In the genomic region with DNA sequence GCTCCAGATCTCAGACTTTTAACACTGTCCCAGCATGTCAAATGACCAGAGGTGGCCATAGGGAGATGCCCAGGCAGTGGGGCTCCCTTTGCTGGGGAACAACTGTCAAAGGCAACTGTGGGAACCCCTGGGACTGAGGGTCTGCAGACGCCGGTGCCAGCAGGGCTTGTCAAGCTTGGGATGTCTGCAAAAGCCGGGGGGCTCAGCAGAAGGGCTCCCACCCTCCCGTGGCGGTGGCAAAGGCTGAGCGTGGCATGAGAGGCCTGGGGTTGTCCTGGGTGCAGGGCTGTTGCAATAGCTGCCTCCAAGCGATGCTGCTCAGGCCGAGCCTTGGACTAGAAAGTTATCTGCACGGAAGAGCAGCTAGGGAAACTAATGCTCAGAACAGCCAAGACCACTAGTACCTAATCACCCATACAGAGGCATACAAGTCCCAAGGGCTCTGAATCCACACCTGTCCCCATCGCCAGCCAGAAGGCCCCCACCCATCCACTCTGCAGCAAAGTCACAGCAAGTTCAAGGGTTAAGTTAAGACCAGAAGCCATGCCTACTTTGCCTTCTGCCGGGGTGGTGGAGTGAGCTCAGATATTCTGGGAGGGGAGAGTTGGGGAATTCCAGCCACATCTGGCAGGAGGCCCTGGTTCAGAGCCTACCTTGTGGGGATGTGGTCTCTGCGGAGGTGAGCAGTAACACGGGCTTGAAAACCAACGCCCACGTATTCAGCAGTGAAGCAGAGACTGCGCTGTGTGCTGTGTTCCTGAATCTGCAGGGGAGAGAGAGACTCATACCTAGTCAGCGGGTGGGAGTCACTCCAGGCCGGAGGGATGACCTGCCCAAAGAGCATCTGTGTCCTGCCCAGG, we compare ENCODE assay signal across 1 cellular context.
TF ChIP-seq lines count a peak whose summit lies in the region.

No MANE protein-coding gene starts in this region.

TF ChIP-seq in GM12878, 131 proteins besides CTCF, POLR2A, EP300 and RAD21 (continued from another document and continues in another):
- no peak for TF ChIP-seq ZNF592 (IDR thresholded peaks at IDR 0.05)
- TF ChIP-seq RB1 (IDR thresholded peaks at IDR 0.05; ENCODE audit: borderline replicate concordance), result no peak
- TF ChIP-seq E2F4 (IDR thresholded peaks at IDR 0.05; ENCODE audit: low read depth, low read length), result no peak
- 0 out of 2 replicates have a peak, but pooled peaks have one; percentile 39 for TF ChIP-seq POLR2AphosphoS2 (IDR thresholded peaks at IDR 0.05; ENCODE audit: low read depth, low read length)
- TF ChIP-seq SREBF2 (IDR thresholded peaks at IDR 0.05; ENCODE audit: low read length), result no peak
- peak; percentile 79 for TF ChIP-seq RELA (IDR thresholded peaks at IDR 0.05; ENCODE audit: borderline replicate concordance, partially characterized antibody)
- TF ChIP-seq TAF1 (IDR thresholded peaks at IDR 0.05; ENCODE audit: borderline replicate concordance, low read depth, low read length), result peak; percentile 42; the same call in 1 of the 2 replicates
- TF ChIP-seq SUPT20H (IDR thresholded peaks at IDR 0.05; ENCODE audit: borderline replicate concordance, control insufficient read depth, low read depth, low read length), result no peak
- TF ChIP-seq, protein P1, sequence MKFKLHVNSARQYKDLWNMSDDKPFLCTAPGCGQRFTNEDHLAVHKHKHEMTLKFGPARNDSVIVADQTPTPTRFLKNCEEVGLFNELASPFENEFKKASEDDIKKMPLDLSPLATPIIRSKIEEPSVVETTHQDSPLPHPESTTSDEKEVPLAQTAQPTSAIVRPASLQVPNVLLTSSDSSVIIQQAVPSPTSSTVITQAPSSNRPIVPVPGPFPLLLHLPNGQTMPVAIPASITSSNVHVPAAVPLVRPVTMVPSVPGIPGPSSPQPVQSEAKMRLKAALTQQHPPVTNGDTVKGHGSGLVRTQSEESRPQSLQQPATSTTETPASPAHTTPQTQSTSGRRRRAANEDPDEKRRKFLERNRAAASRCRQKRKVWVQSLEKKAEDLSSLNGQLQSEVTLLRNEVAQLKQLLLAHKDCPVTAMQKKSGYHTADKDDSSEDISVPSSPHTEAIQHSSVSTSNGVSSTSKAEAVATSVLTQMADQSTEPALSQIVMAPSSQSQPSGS (IDR thresholded peaks at IDR 0.05; ENCODE audit: low read length), result no peak
- TF ChIP-seq IRF4 (IDR thresholded peaks at IDR 0.05; ENCODE audit: low read depth, low read length), result 0 out of 2 replicates have a peak, but pooled peaks have one; percentile 40
- no peak for TF ChIP-seq ZNF384 (IDR thresholded peaks at IDR 0.05; ENCODE audit: borderline replicate concordance, low read depth, low read length)
- TF ChIP-seq GATAD2B (conservative IDR thresholded peaks at IDR 0.05; ENCODE audit: low read depth), result peak; percentile 62; the same call in 1 of the 2 replicates
- TF ChIP-seq, protein P2, sequence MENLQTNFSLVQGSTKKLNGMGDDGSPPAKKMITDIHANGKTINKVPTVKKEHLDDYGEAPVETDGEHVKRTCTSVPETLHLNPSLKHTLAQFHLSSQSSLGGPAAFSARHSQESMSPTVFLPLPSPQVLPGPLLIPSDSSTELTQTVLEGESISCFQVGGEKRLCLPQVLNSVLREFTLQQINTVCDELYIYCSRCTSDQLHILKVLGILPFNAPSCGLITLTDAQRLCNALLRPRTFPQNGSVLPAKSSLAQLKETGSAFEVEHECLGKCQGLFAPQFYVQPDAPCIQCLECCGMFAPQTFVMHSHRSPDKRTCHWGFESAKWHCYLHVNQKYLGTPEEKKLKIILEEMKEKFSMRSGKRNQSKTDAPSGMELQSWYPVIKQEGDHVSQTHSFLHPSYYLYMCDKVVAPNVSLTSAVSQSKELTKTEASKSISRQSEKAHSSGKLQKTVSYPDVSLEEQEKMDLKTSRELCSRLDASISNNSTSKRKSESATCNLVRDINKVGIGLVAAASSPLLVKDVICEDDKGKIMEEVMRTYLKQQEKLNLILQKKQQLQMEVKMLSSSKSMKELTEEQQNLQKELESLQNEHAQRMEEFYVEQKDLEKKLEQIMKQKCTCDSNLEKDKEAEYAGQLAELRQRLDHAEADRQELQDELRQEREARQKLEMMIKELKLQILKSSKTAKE (IDR thresholded peaks at IDR 0.05; ENCODE audit: low read depth, poor library complexity, severe bottlenecking), result peak; percentile 40
- peak; percentile 50; the same call in 1 of the 2 replicates for TF ChIP-seq TARDBP (IDR thresholded peaks at IDR 0.05; ENCODE audit: borderline replicate concordance)
- TF ChIP-seq SMC3 (IDR thresholded peaks at IDR 0.05; ENCODE audit: borderline replicate concordance, low read length), result no peak; the same call in 1 of the 2 replicates
- TF ChIP-seq PML (IDR thresholded peaks at IDR 0.05; ENCODE audit: low read length), result no peak
- TF ChIP-seq TCF3 (IDR thresholded peaks at IDR 0.05; ENCODE audit: borderline replicate concordance, insufficient read depth, low read depth, low read length), result peak; percentile 59; the same call in 1 of the 2 replicates
- no peak for TF ChIP-seq NFYA (IDR thresholded peaks at IDR 0.05; ENCODE audit: borderline replicate concordance, low read depth, low read length)
- no peak for TF ChIP-seq E4F1 (IDR thresholded peaks at IDR 0.05; ENCODE audit: borderline replicate concordance, partially characterized antibody)
- TF ChIP-seq FOXK2 (IDR thresholded peaks at IDR 0.05), result no peak
- peak; percentile 56 for TF ChIP-seq SP1 (IDR thresholded peaks at IDR 0.05; ENCODE audit: low read depth, low read length)
- no peak for TF ChIP-seq BMI1 (IDR thresholded peaks at IDR 0.05; ENCODE audit: borderline replicate concordance)
- peak; percentile 66; the same call in 1 of the 2 replicates for TF ChIP-seq CREM (IDR thresholded peaks at IDR 0.05; ENCODE audit: low read depth)
- TF ChIP-seq SMARCA5 (IDR thresholded peaks at IDR 0.05), result no peak
- TF ChIP-seq BCL11A (IDR thresholded peaks at IDR 0.05; ENCODE audit: low read depth, low read length), result peak; percentile 35; the same call in 1 of the 2 replicates
- no peak for TF ChIP-seq HSF1 (IDR thresholded peaks at IDR 0.05; ENCODE audit: low read depth, low read length)
- no peak for TF ChIP-seq KLF5 (IDR thresholded peaks at IDR 0.05; ENCODE audit: partially characterized antibody)
- TF ChIP-seq HDAC6 (IDR thresholded peaks at IDR 0.05; ENCODE audit: unreplicated experiment), result no peak
- TF ChIP-seq DPF2 (IDR thresholded peaks at IDR 0.05), result peak; percentile 63
- TF ChIP-seq, protein P3, sequence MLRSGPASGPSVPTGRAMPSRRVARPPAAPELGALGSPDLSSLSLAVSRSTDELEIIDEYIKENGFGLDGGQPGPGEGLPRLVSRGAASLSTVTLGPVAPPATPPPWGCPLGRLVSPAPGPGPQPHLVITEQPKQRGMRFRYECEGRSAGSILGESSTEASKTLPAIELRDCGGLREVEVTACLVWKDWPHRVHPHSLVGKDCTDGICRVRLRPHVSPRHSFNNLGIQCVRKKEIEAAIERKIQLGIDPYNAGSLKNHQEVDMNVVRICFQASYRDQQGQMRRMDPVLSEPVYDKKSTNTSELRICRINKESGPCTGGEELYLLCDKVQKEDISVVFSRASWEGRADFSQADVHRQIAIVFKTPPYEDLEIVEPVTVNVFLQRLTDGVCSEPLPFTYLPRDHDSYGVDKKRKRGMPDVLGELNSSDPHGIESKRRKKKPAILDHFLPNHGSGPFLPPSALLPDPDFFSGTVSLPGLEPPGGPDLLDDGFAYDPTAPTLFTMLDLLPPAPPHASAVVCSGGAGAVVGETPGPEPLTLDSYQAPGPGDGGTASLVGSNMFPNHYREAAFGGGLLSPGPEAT (IDR thresholded peaks at IDR 0.05; ENCODE audit: low read depth), result peak; percentile 83
- TF ChIP-seq, protein P4, sequence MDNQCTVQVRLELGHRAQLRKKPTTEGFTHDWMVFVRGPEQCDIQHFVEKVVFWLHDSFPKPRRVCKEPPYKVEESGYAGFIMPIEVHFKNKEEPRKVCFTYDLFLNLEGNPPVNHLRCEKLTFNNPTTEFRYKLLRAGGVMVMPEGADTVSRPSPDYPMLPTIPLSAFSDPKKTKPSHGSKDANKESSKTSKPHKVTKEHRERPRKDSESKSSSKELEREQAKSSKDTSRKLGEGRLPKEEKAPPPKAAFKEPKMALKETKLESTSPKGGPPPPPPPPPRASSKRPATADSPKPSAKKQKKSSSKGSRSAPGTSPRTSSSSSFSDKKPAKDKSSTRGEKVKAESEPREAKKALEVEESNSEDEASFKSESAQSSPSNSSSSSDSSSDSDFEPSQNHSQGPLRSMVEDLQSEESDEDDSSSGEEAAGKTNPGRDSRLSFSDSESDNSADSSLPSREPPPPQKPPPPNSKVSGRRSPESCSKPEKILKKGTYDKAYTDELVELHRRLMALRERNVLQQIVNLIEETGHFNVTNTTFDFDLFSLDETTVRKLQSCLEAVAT (IDR thresholded peaks at IDR 0.05), result 0 out of 2 replicates have a peak, but pooled peaks have one; percentile 32
- TF ChIP-seq SUZ12 (IDR thresholded peaks at IDR 0.05; ENCODE audit: unreplicated experiment), result no peak
- no peak for TF ChIP-seq ZNF24 (IDR thresholded peaks at IDR 0.05)
- no peak for TF ChIP-seq NFIC (IDR thresholded peaks at IDR 0.05; ENCODE audit: low read depth, low read length)
- TF ChIP-seq ATF3 (IDR thresholded peaks at IDR 0.05; ENCODE audit: borderline replicate concordance, extremely low read depth, low read depth, low read length), result no peak
- TF ChIP-seq, protein P5, sequence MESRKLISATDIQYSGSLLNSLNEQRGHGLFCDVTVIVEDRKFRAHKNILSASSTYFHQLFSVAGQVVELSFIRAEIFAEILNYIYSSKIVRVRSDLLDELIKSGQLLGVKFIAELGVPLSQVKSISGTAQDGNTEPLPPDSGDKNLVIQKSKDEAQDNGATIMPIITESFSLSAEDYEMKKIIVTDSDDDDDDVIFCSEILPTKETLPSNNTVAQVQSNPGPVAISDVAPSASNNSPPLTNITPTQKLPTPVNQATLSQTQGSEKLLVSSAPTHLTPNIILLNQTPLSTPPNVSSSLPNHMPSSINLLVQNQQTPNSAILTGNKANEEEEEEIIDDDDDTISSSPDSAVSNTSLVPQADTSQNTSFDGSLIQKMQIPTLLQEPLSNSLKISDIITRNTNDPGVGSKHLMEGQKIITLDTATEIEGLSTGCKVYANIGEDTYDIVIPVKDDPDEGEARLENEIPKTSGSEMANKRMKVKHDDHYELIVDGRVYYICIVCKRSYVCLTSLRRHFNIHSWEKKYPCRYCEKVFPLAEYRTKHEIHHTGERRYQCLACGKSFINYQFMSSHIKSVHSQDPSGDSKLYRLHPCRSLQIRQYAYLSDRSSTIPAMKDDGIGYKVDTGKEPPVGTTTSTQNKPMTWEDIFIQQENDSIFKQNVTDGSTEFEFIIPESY (IDR thresholded peaks at IDR 0.05), result no peak
